In the genomic region with DNA sequence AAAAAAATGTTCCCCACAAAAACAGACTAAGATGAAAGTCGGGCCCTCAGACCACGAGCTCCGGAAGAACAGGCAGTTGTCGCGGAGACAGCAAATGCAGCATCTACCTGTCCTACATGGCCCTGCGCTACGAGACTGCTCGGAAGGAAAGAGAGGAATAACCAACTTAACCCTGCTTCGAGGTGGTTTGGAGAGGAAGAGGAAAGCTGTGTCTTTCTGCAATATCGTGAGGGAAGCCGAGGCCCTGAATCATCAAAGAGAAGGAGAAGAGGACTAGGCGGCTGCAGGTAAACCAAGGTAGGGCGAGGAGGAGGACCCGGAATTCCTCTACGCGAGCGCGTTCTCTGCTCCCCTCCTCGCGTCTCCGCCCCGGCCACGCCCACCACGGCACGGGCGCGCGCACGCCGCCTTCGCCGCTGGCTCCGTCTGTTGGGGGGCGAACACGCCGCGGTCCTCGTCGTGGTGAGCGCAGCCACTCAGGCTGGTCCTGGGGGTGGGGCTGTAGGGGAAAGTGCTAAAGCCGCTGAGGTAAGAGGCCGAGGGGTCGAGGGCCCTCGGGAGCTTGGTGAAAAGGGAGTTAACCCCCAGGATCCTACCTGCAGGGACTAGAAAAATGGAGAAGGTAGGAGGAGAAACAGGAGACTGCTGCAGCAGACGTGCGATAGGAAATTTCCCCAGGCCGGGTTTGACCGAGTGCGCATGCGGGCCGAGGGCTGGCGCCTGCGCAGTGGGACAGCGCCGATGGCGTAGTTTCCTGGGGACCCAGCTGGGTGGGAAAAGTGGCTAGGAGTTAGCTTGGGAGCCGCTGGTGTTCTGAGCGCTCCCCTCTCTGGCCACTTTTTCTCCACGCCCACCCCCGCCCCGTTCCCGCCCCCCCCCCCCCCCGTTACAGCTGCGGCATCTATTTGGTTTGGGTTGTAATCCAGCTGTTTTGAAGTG, we compare ENCODE assay signal across 1 cellular context.
TF ChIP-seq lines count a peak whose summit lies in the region.

Gene ANAPC16 (plus strand): TSS at position 402 of the 939 bp plus-strand sequence. CDS start 7,903 bp downstream, outside the sequence.
A gene with protein sequence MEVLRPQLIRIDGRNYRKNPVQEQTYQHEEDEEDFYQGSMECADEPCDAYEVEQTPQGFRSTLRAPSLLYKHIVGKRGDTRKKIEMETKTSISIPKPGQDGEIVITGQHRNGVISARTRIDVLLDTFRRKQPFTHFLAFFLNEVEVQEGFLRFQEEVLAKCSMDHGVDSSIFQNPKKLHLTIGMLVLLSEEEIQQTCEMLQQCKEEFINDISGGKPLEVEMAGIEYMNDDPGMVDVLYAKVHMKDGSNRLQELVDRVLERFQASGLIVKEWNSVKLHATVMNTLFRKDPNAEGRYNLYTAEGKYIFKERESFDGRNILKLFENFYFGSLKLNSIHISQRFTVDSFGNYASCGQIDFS (minus strand): TSS at position 666 of the 939 bp plus-strand sequence. CDS start 2,978 bp downstream, outside the sequence.

TF ChIP-seq in SK-N-SH, 30 proteins besides CTCF, POLR2A, EP300 and RAD21 (continued from another document):
- TF ChIP-seq TEAD4 (IDR thresholded peaks at IDR 0.05; ENCODE audit: borderline replicate concordance, insufficient read depth) (no peak), PBX3 (IDR thresholded peaks at IDR 0.05) (no peak), GATA2 (CRISPR knock-in tag; IDR thresholded peaks at IDR 0.05) (no peak), CHD2 (IDR thresholded peaks at IDR 0.05; ENCODE audit: low read length, partially characterized antibody) (peak; percentile 61), GABPA (IDR thresholded peaks at IDR 0.05; ENCODE audit: low read depth) (0 out of 2 replicates have a peak, but pooled peaks have one; percentile 17), NFIC (IDR thresholded peaks at IDR 0.05; ENCODE audit: borderline replicate concordance) (no peak), YY1 (IDR thresholded peaks at IDR 0.05; ENCODE audit: low read depth) (peak; percentile 33; the same call in 1 of the 2 replicates), POLR2AphosphoS5 (IDR thresholded peaks at IDR 0.05; ENCODE audit: low read depth, low read length) (peak; percentile 95), FOXJ3 (CRISPR knock-in tag; IDR thresholded peaks at IDR 0.05) (no peak)
- TF ChIP-seq, protein P1, sequence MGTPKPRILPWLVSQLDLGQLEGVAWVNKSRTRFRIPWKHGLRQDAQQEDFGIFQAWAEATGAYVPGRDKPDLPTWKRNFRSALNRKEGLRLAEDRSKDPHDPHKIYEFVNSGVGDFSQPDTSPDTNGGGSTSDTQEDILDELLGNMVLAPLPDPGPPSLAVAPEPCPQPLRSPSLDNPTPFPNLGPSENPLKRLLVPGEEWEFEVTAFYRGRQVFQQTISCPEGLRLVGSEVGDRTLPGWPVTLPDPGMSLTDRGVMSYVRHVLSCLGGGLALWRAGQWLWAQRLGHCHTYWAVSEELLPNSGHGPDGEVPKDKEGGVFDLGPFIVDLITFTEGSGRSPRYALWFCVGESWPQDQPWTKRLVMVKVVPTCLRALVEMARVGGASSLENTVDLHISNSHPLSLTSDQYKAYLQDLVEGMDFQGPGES (IDR thresholded peaks at IDR 0.05; ENCODE audit: low read depth, low read length): no peak
TF ChIP-seq in SK-N-SH: peak in this region for 8.
